ENCODE assay signal across 8 cellular contexts in genomic region chr5:158819840-158820620, GRCh38.
DNase-seq lines count a peak whose midpoint lies in the region; ATAC-seq and TF ChIP-seq lines count a peak whose summit lies in the region.

No MANE protein-coding gene starts in this region.

- no peak overlapping the region for H3K4me3 ChIP-seq in lower leg skin (ENCODE audit: low read depth, poor library complexity, severe bottlenecking)

- peaks cover 3% of the 10 kb centered on the region for H3K36me3 Mint-ChIP-seq in activated naive CD4-positive, alpha-beta T cell treated with anti-CD3 and anti-CD28 coated beads for 36 hours (ENCODE audit: low read depth)
- peaks cover 34 to 65% of the 10 kb centered on the region in 2 donors for H3K36me3 Mint-ChIP-seq in stimulated activated naive B cell treated with anti-CD40 and anti-IgM and Interleukin-4, amounts not matched to agents 10 μg/mL and 1 μg/mL and 100 μg/mL, for 72 hours
- H3K36me3 Mint-ChIP-seq in CD14-positive monocyte, result no peaks in the 10 kb centered on the region

- ATAC-seq in HG03039 (IDR thresholded peaks at IDR 0.05; ENCODE audit: unreplicated experiment) (peak; percentile 84), HG03097 (IDR thresholded peaks at IDR 0.05; ENCODE audit: low FRiP score, unreplicated experiment) (no peak)
- peak; percentile 87 to 90 for ATAC-seq in stimulated activated naive B cell treated with anti-CD40 and anti-IgM and Interleukin-4, amounts not matched to agents 10 μg/mL and 1 μg/mL and 100 μg/mL, for 72 hours (replicated peaks)

- TF ChIP-seq POLR2A in lower leg skin (IDR thresholded peaks at IDR 0.05), result no peak

- TF ChIP-seq CTCF in lower leg skin (IDR thresholded peaks at IDR 0.05), result no peak
- TF ChIP-seq CTCF in CD14-positive monocyte (IDR thresholded peaks at IDR 0.05), result no peak

- peaks cover 28% of the 10 kb centered on the region for H3K4me1 Mint-ChIP-seq in activated naive CD4-positive, alpha-beta T cell treated with anti-CD3 and anti-CD28 coated beads for 36 hours (ENCODE audit: low read depth)
- peaks cover 74 to 92% of the 10 kb centered on the region in 2 donors for H3K4me1 Mint-ChIP-seq in stimulated activated naive B cell treated with anti-CD40 and anti-IgM and Interleukin-4, amounts not matched to agents 10 μg/mL and 1 μg/mL and 100 μg/mL, for 72 hours
- no peaks in the 10 kb centered on the region for H3K4me1 Mint-ChIP-seq in CD14-positive monocyte

- peaks cover 14% of the 10 kb centered on the region for H3K9me3 Mint-ChIP-seq in activated naive CD4-positive, alpha-beta T cell treated with anti-CD3 and anti-CD28 coated beads for 36 hours
- peaks cover 6 to 13% of the 10 kb centered on the region in 2 donors for H3K9me3 Mint-ChIP-seq in stimulated activated naive B cell treated with anti-CD40 and anti-IgM and Interleukin-4, amounts not matched to agents 10 μg/mL and 1 μg/mL and 100 μg/mL, for 72 hours
- H3K9me3 Mint-ChIP-seq in CD14-positive monocyte, result peaks cover 0 to 11% (median 6%) of the 10 kb centered on the region in 7 donors

- intact Hi-C loops in activated naive CD4-positive, alpha-beta T cell treated with anti-CD3 and anti-CD28 coated beads for 36 hours (cut with micrococcal nuclease), result loop anchor here (1.0 to 5.0 kb wide), 7 partner anchors 8 to 637 kb away; no protein-coding TSS in a partner anchor
- intact Hi-C loops in lower leg skin (cut with DNase I; ENCODE audit: low total_unique reads), result no loop called here
- intact Hi-C loops in CD14-positive monocyte (cut with micrococcal nuclease), result no loop called here

- no peak overlapping the region for H3K27ac Mint-ChIP-seq in activated naive CD4-positive, alpha-beta T cell treated with anti-CD3 and anti-CD28 coated beads for 36 hours
- peak overlapping the region; percentile 89 for H3K27ac Mint-ChIP-seq in stimulated activated naive B cell treated with anti-CD40 and anti-IgM and Interleukin-4, amounts not matched to agents 10 μg/mL and 1 μg/mL and 100 μg/mL, for 72 hours
- no peak overlapping the region for H3K27ac Mint-ChIP-seq in CD14-positive monocyte

- CTCF ChIA-PET in activated naive CD4-positive, alpha-beta T cell treated with anti-CD3 and anti-CD28 coated beads for 36 hours (lab: Charles Lee), result no interaction called here

- H3K27me3 Mint-ChIP-seq in activated naive CD4-positive, alpha-beta T cell treated with anti-CD3 and anti-CD28 coated beads for 36 hours (ENCODE audit: low read depth), result peaks cover 2% of the 10 kb centered on the region
- no peaks in the 10 kb centered on the region for H3K27me3 Mint-ChIP-seq in stimulated activated naive B cell treated with anti-CD40 and anti-IgM and Interleukin-4, amounts not matched to agents 10 μg/mL and 1 μg/mL and 100 μg/mL, for 72 hours
- H3K27me3 Mint-ChIP-seq in CD14-positive monocyte (ENCODE audit: low read depth in 3 of 3), result peaks cover 0 to 5% (median 0%) of the 10 kb centered on the region in 3 donors

- WGBS in lower leg skin, 2 donors, result 89 to 91% methylated on average over 10 of the region's 10 CpGs

- DNase-seq in activated naive CD4-positive, alpha-beta T cell treated with anti-CD3 and anti-CD28 coated beads for 36 hours, result peak; percentile 42
- DNase-seq in activated naive CD4-positive, alpha-beta T cell treated with anti-CD3 and anti-CD28 coated beads, Interleukin-2, amount 50 U/mL, for 16 hours, result no peak
- peak; percentile 23 to 33 for DNase-seq in activated T-cell treated with anti-CD3 and anti-CD28 coated beads, Interleukin-2, amount 50 U/mL, for 48 hours
- DNase-seq in stimulated activated naive B cell treated with anti-CD40 and anti-IgM and Interleukin-4, amounts not matched to agents 10 μg/mL and 1 μg/mL and 100 μg/mL, for 72 hours, result peak; percentile 28
- DNase-seq in lower leg skin (ENCODE audit: low spot score in 2 of 2), result no peak
- no peak for DNase-seq in CD14-positive monocyte (ENCODE audit: low spot score)

- no peak overlapping the region for H3K4me3 Mint-ChIP-seq in activated naive CD4-positive, alpha-beta T cell treated with anti-CD3 and anti-CD28 coated beads for 36 hours
- peak overlapping the region; percentile 74 to 76 for H3K4me3 Mint-ChIP-seq in stimulated activated naive B cell treated with anti-CD40 and anti-IgM and Interleukin-4, amounts not matched to agents 10 μg/mL and 1 μg/mL and 100 μg/mL, for 72 hours
- no peak overlapping the region for H3K4me3 Mint-ChIP-seq in CD14-positive monocyte

Comparison
In these comparisons a context has a peak if more than half of its experiments do, and no peak if none do; other contexts are left out.
1. DNase-seq: peak in activated naive CD4-positive, alpha-beta T cell treated with anti-CD3 and anti-CD28 coated beads for 36 hours (single experiment), activated T-cell treated with anti-CD3 and anti-CD28 coated beads, Interleukin-2, amount 50 U/mL, for 48 hours (2 of 2) and stimulated activated naive B cell treated with anti-CD40 and anti-IgM and Interleukin-4, amounts not matched to agents 10 μg/mL and 1 μg/mL and 100 μg/mL, for 72 hours (single experiment); none in activated naive CD4-positive, alpha-beta T cell treated with anti-CD3 and anti-CD28 coated beads, Interleukin-2, amount 50 U/mL, for 16 hours (single experiment), lower leg skin (0 of 2) and CD14-positive monocyte (single experiment).
2. H3K4me3 Mint-ChIP-seq: peak in stimulated activated naive B cell treated with anti-CD40 and anti-IgM and Interleukin-4, amounts not matched to agents 10 μg/mL and 1 μg/mL and 100 μg/mL, for 72 hours (2 of 2); none in activated naive CD4-positive, alpha-beta T cell treated with anti-CD3 and anti-CD28 coated beads for 36 hours (single experiment) and CD14-positive monocyte (0 of 2).